Comparison of ENCODE assay signal across 11 cellular contexts in the genomic region with DNA sequence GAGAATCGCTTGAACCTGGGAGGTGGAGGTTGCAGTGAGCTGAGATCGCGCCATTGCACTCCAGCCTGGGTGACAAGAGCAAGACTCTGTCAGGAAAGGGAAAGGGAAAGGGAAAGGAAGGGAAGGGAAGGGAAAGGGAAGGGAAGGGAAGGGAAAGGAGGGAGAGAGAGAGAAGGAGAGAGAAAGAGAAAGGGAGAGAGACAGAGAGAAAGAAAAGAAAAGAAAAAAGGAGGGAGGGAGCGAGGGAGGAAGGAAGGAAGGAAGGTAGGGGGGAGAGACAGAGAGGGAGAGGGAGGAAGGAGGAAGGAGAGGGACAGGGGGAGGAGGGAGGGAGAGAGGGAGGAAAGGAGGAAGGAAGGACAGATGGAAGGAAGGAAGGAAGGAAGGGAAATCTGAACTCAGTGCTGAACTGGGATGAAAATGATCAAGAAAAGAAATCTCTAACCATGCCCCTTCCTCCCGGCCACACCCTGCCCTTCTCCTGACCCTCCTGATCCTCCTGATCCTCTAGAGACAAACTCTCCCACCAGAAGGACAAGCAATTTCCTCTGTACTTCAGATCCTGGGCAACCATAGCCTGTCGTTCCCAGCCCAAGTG.
"Had no signal": no experiment of that assay in that cellular context is flagged by ENCODE, and none has a peak within 500 bp of the region (broad histone marks: within the 10 kb centered on the region; RNA-seq: fewer than 3 reads in every experiment).

No MANE protein-coding gene starts in this region.

- H3K4me3 Mint-ChIP-seq: activated CD4-positive, alpha-beta T cell treated with anti-CD3 and anti-CD28 coated beads, Interleukin-2, amount 10 ng/mL, durations not matched to agents 24 days and 14 days; activated CD8-positive, alpha-beta T cell treated with anti-CD3 and anti-CD28 coated beads, Interleukin-2, amount 10 ng/mL, durations not matched to agents 7 days and 5 days; nephron had no signal

- H3K4me2 ChIP-seq: hepatocyte had no signal

- H3K4me1 ChIP-seq: esophagus muscularis mucosa, left ventricle myocardium inferior, sigmoid colon, tibial artery had no signal

- H3K27ac ChIP-seq: esophagus muscularis mucosa, left ventricle myocardium inferior, sigmoid colon, spleen, tibial artery had no signal

- H3K27me3 Mint-ChIP-seq: activated CD4-positive, alpha-beta T cell treated with anti-CD3 and anti-CD28 coated beads, Interleukin-2, amount 10 ng/mL, durations not matched to agents 24 days and 14 days had no signal

- H3K9me3 Mint-ChIP-seq: activated CD4-positive, alpha-beta T cell treated with anti-CD3 and anti-CD28 coated beads, Interleukin-2, amount 10 ng/mL, durations not matched to agents 24 days and 14 days; nephron had no signal

- H3K27ac Mint-ChIP-seq: activated CD8-positive, alpha-beta T cell treated with anti-CD3 and anti-CD28 coated beads, Interleukin-2, amount 10 ng/mL, durations not matched to agents 7 days and 5 days; nephron had no signal

- H3K9me3 ChIP-seq: esophagus muscularis mucosa, left ventricle myocardium inferior, sigmoid colon, spleen, tibial artery had no signal

- H2AFZ ChIP-seq: hepatocyte had no signal

- H3K27me3 ChIP-seq: esophagus muscularis mucosa, hepatocyte, sigmoid colon, spleen, tibial artery had no signal

- ATAC-seq: activated CD8-positive, alpha-beta T cell treated with anti-CD3 and anti-CD28 coated beads, Interleukin-2, amount 10 ng/mL, durations not matched to agents 7 days and 5 days had no signal

- DNase-seq: activated CD4-positive, alpha-beta T cell treated with anti-CD3 and anti-CD28 coated beads, Interleukin-2, amount 10 ng/mL, durations not matched to agents 24 days and 14 days; activated CD4-positive, CD25-positive, alpha-beta regulatory T cell; activated CD8-positive, alpha-beta memory T cell treated with anti-CD3 and anti-CD28 coated beads, Interleukin-2, amount 50 U/mL, for 4 hours; activated CD8-positive, alpha-beta T cell treated with anti-CD3 and anti-CD28 coated beads, Interleukin-2, amount 10 ng/mL, durations not matched to agents 7 days and 5 days; left ventricle myocardium inferior; sigmoid colon; spleen; tibial artery had no signal

- H3K4me3 ChIP-seq: esophagus muscularis mucosa, hepatocyte, left ventricle myocardium inferior, sigmoid colon, spleen, tibial artery had no signal
